ENCODE assay signal across 8 cellular contexts in the genomic region with DNA sequence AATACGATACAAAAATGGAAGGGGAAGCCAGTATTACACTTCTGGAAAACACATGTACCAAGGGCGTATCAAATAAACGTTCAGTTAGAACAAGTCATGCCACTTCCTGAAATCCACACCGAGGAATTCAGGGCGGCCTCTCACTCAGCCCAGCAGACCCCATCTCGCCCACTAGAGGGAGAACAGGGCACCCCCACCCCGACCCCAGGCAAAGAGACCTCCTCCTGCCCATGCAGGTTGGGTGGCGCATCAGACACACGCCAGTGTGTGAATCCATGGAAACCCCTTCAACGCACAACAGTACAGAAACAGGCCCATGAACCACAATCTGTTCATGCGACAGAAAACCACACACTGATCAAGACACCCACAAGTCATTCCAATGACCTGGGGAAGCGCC.
DNase-seq lines count a peak whose midpoint lies in the region; ATAC-seq and TF ChIP-seq lines count a peak whose summit lies in the region.
"Not testable (repeated sequence)": the region's sequence is repeated elsewhere in the genome, so short reads cannot be mapped to it uniquely, and the experiment has no call there.

No MANE protein-coding gene starts in this region.

- H3K36me3 ChIP-seq in GM23338 (ENCODE audit: insufficient read depth), result not testable (repeated sequence)

- H3K27me3 Mint-ChIP-seq in GM23338 (ENCODE audit: insufficient read depth, low read depth, poor library complexity); WTC11 (ENCODE audit: low read depth); activated T-cell treated with anti-CD3 and anti-CD28 coated beads, Interleukin-2, amount 50 U/mL, for 4 hours (ENCODE audit: low read depth); naive thymus-derived CD8-positive, alpha-beta T cell: not testable (repeated sequence)

- H3K9me2 ChIP-seq in GM23338 (ENCODE audit: insufficient read depth), result not testable (repeated sequence)

- H3K4me1 Mint-ChIP-seq in GM23338; WTC11; activated T-cell treated with anti-CD3 and anti-CD28 coated beads, Interleukin-2, amount 50 U/mL, for 4 hours (ENCODE audit: low read depth); naive thymus-derived CD8-positive, alpha-beta T cell: not testable (repeated sequence)

- not testable (repeated sequence) for H3K27me3 ChIP-seq in AG04450 (ENCODE audit: control insufficient read depth, insufficient read depth, low read length); GM23338 (ENCODE audit: insufficient read depth)

- H3F3A ChIP-seq in GM23338 (replicated peaks; ENCODE audit: low read depth), result not testable (repeated sequence)

- H3K4me1 ChIP-seq in GM23338 (ENCODE audit: insufficient read depth), result not testable (repeated sequence)

- not testable (repeated sequence) for H3K4me2 ChIP-seq in GM23338

- not testable (repeated sequence) for H3K4me3 ChIP-seq in AG04450 (ENCODE audit: low read depth, low read length); GM23338; astrocyte of the spinal cord (ENCODE audit: low read depth, low read length); fibroblast of the aortic adventitia (ENCODE audit: low read depth, low read length)

- H3K4me3 Mint-ChIP-seq in GM23338; WTC11; activated T-cell treated with anti-CD3 and anti-CD28 coated beads, Interleukin-2, amount 50 U/mL, for 4 hours; naive thymus-derived CD8-positive, alpha-beta T cell: not testable (repeated sequence)

- DNase-seq in AG04450 (ENCODE audit: low read depth, low spot score); activated T-cell treated with anti-CD3 and anti-CD28 coated beads, Interleukin-2, amount 50 U/mL, for 4 hours; astrocyte of the spinal cord (ENCODE audit: low read depth, low spot score); fibroblast of the aortic adventitia (ENCODE audit: low read depth): not testable (repeated sequence)
- DNase-seq in GM23338 (ENCODE audit: low spot score), result peak; percentile 51
- peak; percentile 50 for DNase-seq in WTC11 (ENCODE audit: low spot score)
- peak in 2 of 10 donors; percentile 15 to 51 for DNase-seq in naive thymus-derived CD8-positive, alpha-beta T cell
- peak; percentile 49 for DNase-seq in stimulated activated CD8-positive, alpha-beta memory T cell treated with anti-CD3 and anti-CD28 coated beads, Interleukin-4, amount 100 ng/mL, for 48 hours

- not testable (repeated sequence) for H3K9me3 ChIP-seq in AG04450 (ENCODE audit: control insufficient read depth, insufficient read depth, low read length)

- not testable (repeated sequence) for H4K20me1 ChIP-seq in GM23338 (replicated peaks; ENCODE audit: insufficient read depth)

- H3K9me3 Mint-ChIP-seq in GM23338; WTC11; activated T-cell treated with anti-CD3 and anti-CD28 coated beads, Interleukin-2, amount 50 U/mL, for 4 hours; naive thymus-derived CD8-positive, alpha-beta T cell: not testable (repeated sequence)

- not testable (repeated sequence) for H3K79me2 ChIP-seq in GM23338 (replicated peaks; ENCODE audit: insufficient read depth)

- CTCF ChIA-PET in AG04450 (lab: Charles Lee); WTC11 (lab: Charles Lee): not testable (repeated sequence)

- ATAC-seq in GM23338 (peak; percentile 89), WTC11 (peak; percentile 80)
- peak; percentile 66 to 80 for ATAC-seq in activated T-cell treated with anti-CD3 and anti-CD28 coated beads, Interleukin-2, amount 50 U/mL, for 4 hours
- peak; percentile 68 to 84 for ATAC-seq in naive thymus-derived CD8-positive, alpha-beta T cell

- H3K27ac Mint-ChIP-seq in GM23338; WTC11; naive thymus-derived CD8-positive, alpha-beta T cell: not testable (repeated sequence)

- in situ Hi-C loops in astrocyte of the spinal cord (cut with HindIII; ENCODE audit: low sequenced_read_pairs), result not testable (repeated sequence)

- H2AFZ ChIP-seq in GM23338, result not testable (repeated sequence)

- peaks cover 16% of the 10 kb centered on the region for H3K36me3 Mint-ChIP-seq in GM23338 (ENCODE audit: low read depth)
- not testable (repeated sequence) for H3K36me3 Mint-ChIP-seq in WTC11; activated T-cell treated with anti-CD3 and anti-CD28 coated beads, Interleukin-2, amount 50 U/mL, for 4 hours (ENCODE audit: insufficient read depth); naive thymus-derived CD8-positive, alpha-beta T cell

- POLR2A ChIA-PET in AG04450 (lab: Yijun Ruan, JAX); WTC11 (lab: Charles Lee); naive thymus-derived CD8-positive, alpha-beta T cell (lab: Charles Lee): not testable (repeated sequence)

- peak; percentile 13; the same call in 1 of the 2 replicates for TF ChIP-seq CTCF in AG04450 (IDR thresholded peaks at IDR 0.05; ENCODE audit: low read depth, low read length)
- peak; percentile 27 to 39 for TF ChIP-seq CTCF in GM23338 (conservative IDR thresholded peaks at IDR 0.05; ENCODE audit: low read depth in 2 of 2)
- TF ChIP-seq CTCF in WTC11 (IDR thresholded peaks at IDR 0.05), result not testable (repeated sequence)
- peak; percentile 8 for TF ChIP-seq CTCF in astrocyte of the spinal cord (IDR thresholded peaks at IDR 0.05; ENCODE audit: low read depth, low read length)
- peak; percentile 21 for TF ChIP-seq CTCF in fibroblast of the aortic adventitia (IDR thresholded peaks at IDR 0.05; ENCODE audit: insufficient read depth, low read length)

- H3K27ac ChIP-seq in AG04450 (ENCODE audit: low read depth, low read length); GM23338 (ENCODE audit: low read depth): not testable (repeated sequence)
